In genomic region chr4:104649631-104650030, GRCh38 we compare ENCODE assay signal across 24 cellular contexts.
"Had no signal": no experiment of that assay in that cellular context is flagged by ENCODE, and none has a peak within 500 bp of the region (broad histone marks: within the 10 kb centered on the region; RNA-seq: fewer than 3 reads in every experiment).

No MANE protein-coding gene starts in this region.

- H3K4me3 ChIP-seq: K562, SJSA1, SK-N-MC had no signal

- DNase-seq: Kasumi-1, MV-4-11, NCI-H1048, NCI-H1105, NCI-H1417, NCI-H1436 treated with DMSO at 0.1 percent for 48 hours, NCI-H1694, NCI-H1930, NCI-H2081, NCI-H2171, NCI-H226, NCI-H446, NCI-H510A, NCI-H524 treated with DMSO at 0.1 percent for 48 hours, NCI-H69, NCI-H774, PC-3, SHP77 treated with DMSO at 0.1 percent for 48 hours had no signal

- FAIRE-seq: HTR-8/SVneo, K562 had no signal

- ATAC-seq: K562, Panc1, PC-3, Right ventricle myocardium inferior had no signal
